In the genomic region with DNA sequence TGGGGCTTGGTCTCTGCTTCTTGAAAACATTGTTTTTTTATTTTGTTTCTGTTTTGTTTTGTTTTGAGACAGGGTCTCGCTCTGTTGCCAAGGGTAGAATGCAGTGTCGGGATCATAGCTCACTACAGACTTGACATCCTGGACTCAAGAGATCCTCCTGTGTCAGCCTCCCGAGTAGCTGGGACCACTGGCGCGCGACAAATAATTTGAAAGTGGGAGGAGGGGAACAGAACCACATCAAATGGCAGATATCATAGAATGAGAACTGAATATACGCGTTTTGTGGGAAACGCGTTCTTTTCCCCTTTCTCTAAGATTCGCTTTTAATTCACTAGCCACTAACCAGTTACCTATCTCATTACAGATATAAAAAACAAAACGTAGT, we compare ENCODE assay signal across 1 cellular context.
TF ChIP-seq lines count a peak whose summit lies in the region.

No MANE protein-coding gene starts in this region.

TF ChIP-seq in K562, 482 proteins besides CTCF, POLR2A, EP300 and RAD21 (continued from another document):
- TF ChIP-seq, protein P1, sequence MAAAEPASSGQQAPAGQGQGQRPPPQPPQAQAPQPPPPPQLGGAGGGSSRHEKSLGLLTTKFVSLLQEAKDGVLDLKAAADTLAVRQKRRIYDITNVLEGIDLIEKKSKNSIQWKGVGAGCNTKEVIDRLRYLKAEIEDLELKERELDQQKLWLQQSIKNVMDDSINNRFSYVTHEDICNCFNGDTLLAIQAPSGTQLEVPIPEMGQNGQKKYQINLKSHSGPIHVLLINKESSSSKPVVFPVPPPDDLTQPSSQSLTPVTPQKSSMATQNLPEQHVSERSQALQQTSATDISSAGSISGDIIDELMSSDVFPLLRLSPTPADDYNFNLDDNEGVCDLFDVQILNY (CRISPR knock-in tag; IDR thresholded peaks at IDR 0.05) = no peak
- no peak for TF ChIP-seq HIVEP1 (CRISPR knock-in tag; IDR thresholded peaks at IDR 0.05)
- TF ChIP-seq IFI16 (CRISPR knock-in tag; IDR thresholded peaks at IDR 0.05) = no peak
- TF ChIP-seq BCOR (IDR thresholded peaks at IDR 0.05) = no peak
- no peak for TF ChIP-seq ASH1L (IDR thresholded peaks at IDR 0.05; ENCODE audit: borderline replicate concordance, low read depth, partially characterized antibody)
- no peak for TF ChIP-seq GTF2A2 (tag; IDR thresholded peaks at IDR 0.05)
- TF ChIP-seq NR2F6 (CRISPR knock-in tag; IDR thresholded peaks at IDR 0.05) = no peak
